ENCODE assay signal across 30 cellular contexts in the genomic region with DNA sequence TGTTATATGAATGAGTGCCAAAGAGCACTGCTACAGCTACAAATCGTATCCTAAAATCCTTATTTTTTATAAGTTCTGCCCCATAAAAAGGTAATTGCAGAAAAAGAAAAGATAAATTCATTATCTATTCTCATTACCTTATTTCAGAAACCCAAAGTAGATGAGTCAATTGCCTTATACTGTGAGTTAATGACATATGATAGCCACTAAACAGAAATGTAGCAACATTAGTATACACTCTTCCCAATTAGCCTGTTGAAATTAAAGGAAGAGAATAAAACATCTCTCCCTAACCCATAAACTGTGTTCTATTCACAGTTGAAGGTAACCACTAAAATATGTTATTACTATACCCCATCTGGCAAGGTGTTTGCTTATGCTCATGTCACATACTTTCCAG.
DNase-seq lines count a peak whose midpoint lies in the region; ATAC-seq, FAIRE-seq and TF ChIP-seq lines count a peak whose summit lies in the region.
"Had no signal": no experiment of that assay in that cellular context is flagged by ENCODE, and none has a peak within 500 bp of the region (broad histone marks: within the 10 kb centered on the region; RNA-seq: fewer than 3 reads in every experiment).

No MANE protein-coding gene starts in this region.

- H3K4me3 ChIP-seq in Loucy (ENCODE audit: low read length, poor library complexity, severe bottlenecking) = no peak overlapping the region
- H3K4me3 ChIP-seq in SU-DHL-6 (ENCODE audit: insufficient read depth, low read length, poor library complexity, severe bottlenecking) = no peak overlapping the region
- H3K4me3 ChIP-seq: coronary artery, GM23338, K562, neural progenitor cell, stomach had no signal

- H3F3A ChIP-seq in Loucy (ENCODE audit: low read depth) = no peaks in the 10 kb centered on the region
- peaks cover 48% of the 10 kb centered on the region for H3F3A ChIP-seq in SU-DHL-6 (ENCODE audit: insufficient read depth)

- peak; percentile 24 for DNase-seq in NCI-H2171 treated with DMSO at 0.1 percent for 48 hours (lab: John Stamatoyannopoulos, UW)
- DNase-seq in NCI-H2171 (lab: John Stamatoyannopoulos, UW) = no peak
- DNase-seq in nephron progenitor cell = no peak
- no peak for DNase-seq in SKM-1 (lab: John Stamatoyannopoulos, UW; ENCODE audit: unreplicated experiment)
- no peak for DNase-seq in H54 (ENCODE audit: insufficient read length, low spot score)
- DNase-seq: activated CD4-positive, alpha-beta memory T cell treated with anti-CD3 and anti-CD28 coated beads for 36 hours; anterior cingulate cortex; CD4-positive, alpha-beta memory T cell; effector CD8-positive, alpha-beta T cell; hippocampal formation; NCI-H1105 treated with DMSO at 0.1 percent for 48 hours; NCI-H524; right cardiac atrium; SK-N-SH; stimulated activated CD4-positive, alpha-beta T cell treated with anti-CD3 and anti-CD28 coated beads, Interleukin-1b, Interleukin-23, amount 100 ng/mL, for 48 hours; stomach had no signal

- H3K9me3 ChIP-seq in Loucy (ENCODE audit: insufficient read depth, low read depth, low read length) (no peaks in the 10 kb centered on the region), SU-DHL-6 (ENCODE audit: insufficient read depth, low read length) (no peaks in the 10 kb centered on the region)
- H3K9me3 ChIP-seq: SK-N-SH, stomach had no signal

- peaks cover 83% of the 10 kb centered on the region for H3K36me3 Mint-ChIP-seq in nephron progenitor cell (ENCODE audit: low read depth)

- H3K9me3 Mint-ChIP-seq in nephron progenitor cell = peaks cover 42% of the 10 kb centered on the region
- H3K9me3 Mint-ChIP-seq: activated CD4-positive, alpha-beta memory T cell treated with anti-CD3 and anti-CD28 coated beads for 36 hours; activated T-helper 1 cell treated with anti-CD3 and anti-CD28 coated beads, Interleukin-12 subunit alpha, Interleukin-12 subunit beta, Interleukin-2, Interleukin-4 antibody, amounts not matched to agents 30 ng/mL and 10 ng/mL and 1 ng/mL, durations not matched to agents 14 hours and 24 hours and 36 hours; CD4-positive, alpha-beta memory T cell; GM23338 had no signal

- TF ChIP-seq CTCF in Loucy (conservative IDR thresholded peaks at IDR 0.05; ENCODE audit: low read length) (no peak), SU-DHL-6 (IDR thresholded peaks at IDR 0.05; ENCODE audit: insufficient read depth, low read length, poor library complexity, severe bottlenecking) (no peak), nephron progenitor cell (IDR thresholded peaks at IDR 0.05) (no peak)

- no peaks in the 10 kb centered on the region; the same call in 1 of the 2 replicates for H3K36me3 ChIP-seq in Loucy (ENCODE audit: insufficient read depth, low read length)
- H3K36me3 ChIP-seq in SU-DHL-6 (ENCODE audit: low read length) = no peaks in the 10 kb centered on the region; the same call in 1 of the 2 replicates
- H3K36me3 ChIP-seq: neural progenitor cell, stomach had no signal

- no peak for FAIRE-seq in H54 (lab: Jason Lieb, UNC)
- FAIRE-seq: A204.1, GM19239, K562, urothelium cell line had no signal

- no peaks in the 10 kb centered on the region for H3K27me3 ChIP-seq in Loucy (ENCODE audit: insufficient read depth, low read length, poor library complexity, severe bottlenecking)
- no peaks in the 10 kb centered on the region for H3K27me3 ChIP-seq in SU-DHL-6 (ENCODE audit: low read length)
- H3K27me3 ChIP-seq: neural progenitor cell, stomach had no signal

- ATAC-seq in HG03108 (IDR thresholded peaks at IDR 0.05; ENCODE audit: unreplicated experiment) = no peak
- ATAC-seq: activated CD4-positive, CD25-positive, alpha-beta regulatory T cell treated with anti-CD3 and anti-CD28 coated beads, Interleukin-2, amount 50 U/mL, for 24 hours; activated naive CD4-positive, alpha-beta T cell treated with anti-CD3 and anti-CD28 coated beads, Interleukin-2, amount 50 U/mL, for 72 hours; GM23338; K562; right cardiac atrium; Right ventricle myocardium inferior had no signal

- no peak overlapping the region for H3K9ac ChIP-seq in Loucy (ENCODE audit: low read depth, low read length, poor library complexity, severe bottlenecking)
- peak overlapping the region; percentile 11; the same call in 1 of the 2 replicates for H3K9ac ChIP-seq in SU-DHL-6 (ENCODE audit: low read length)
- H3K9ac ChIP-seq: neural progenitor cell, SK-N-SH had no signal

- H3K79me2 ChIP-seq in Loucy (ENCODE audit: insufficient read depth, low read length) (peaks cover 100% of the 10 kb centered on the region), SU-DHL-6 (ENCODE audit: insufficient read depth, low read length) (peaks cover 100% of the 10 kb centered on the region)

- peaks cover 3% of the 10 kb centered on the region for H3K27me3 Mint-ChIP-seq in nephron progenitor cell (ENCODE audit: low read depth, poor library complexity)
- H3K27me3 Mint-ChIP-seq: activated CD4-positive, alpha-beta memory T cell treated with anti-CD3 and anti-CD28 coated beads for 36 hours; CD4-positive, alpha-beta memory T cell had no signal

- H4K20me1 ChIP-seq in Loucy (ENCODE audit: insufficient read depth, low read length, poor library complexity, severe bottlenecking) = peaks cover 98% of the 10 kb centered on the region
- peaks cover 26% of the 10 kb centered on the region; the same call in 1 of the 2 replicates for H4K20me1 ChIP-seq in SU-DHL-6 (ENCODE audit: low read depth, low read length)

- TF ChIP-seq POLR2A in H54 (IDR thresholded peaks at IDR 0.05; ENCODE audit: low read depth, low read length) = no peak

- H2AFZ ChIP-seq in Loucy (ENCODE audit: low read length) (no peak overlapping the region), SU-DHL-6 (ENCODE audit: low read depth, low read length, severe bottlenecking) (no peak overlapping the region)
- H2AFZ ChIP-seq: GM23338, neural progenitor cell had no signal

- H3K27ac ChIP-seq in SU-DHL-6 (ENCODE audit: low read depth, low read length) = peak overlapping the region; percentile 52; the same call in 1 of the 2 replicates
- H3K27ac ChIP-seq: coronary artery, neural progenitor cell, stomach had no signal

- H3K4me3 Mint-ChIP-seq in nephron progenitor cell = no peak overlapping the region
- H3K4me3 Mint-ChIP-seq: activated CD4-positive, alpha-beta memory T cell treated with anti-CD3 and anti-CD28 coated beads for 36 hours; activated T-helper 1 cell treated with anti-CD3 and anti-CD28 coated beads, Interleukin-12 subunit alpha, Interleukin-12 subunit beta, Interleukin-2, Interleukin-4 antibody, amounts not matched to agents 30 ng/mL and 10 ng/mL and 1 ng/mL, durations not matched to agents 14 hours and 24 hours and 36 hours; GM23338; neural progenitor cell had no signal

- peaks cover 48% of the 10 kb centered on the region for H3K4me1 ChIP-seq in Loucy (ENCODE audit: insufficient read depth, low read length, poor library complexity, severe bottlenecking)

- H3K4me2 ChIP-seq in Loucy (ENCODE audit: low read depth, low read length, poor library complexity, severe bottlenecking) = peak overlapping the region; percentile 63
- H3K4me2 ChIP-seq in SU-DHL-6 (ENCODE audit: low read depth, low read length, poor library complexity, severe bottlenecking) = peak overlapping the region; percentile 52
- H3K4me2 ChIP-seq: GM23338, neural progenitor cell, SK-N-SH had no signal

- no peaks in the 10 kb centered on the region for H3K9me2 ChIP-seq in Loucy (replicated peaks; ENCODE audit: low read depth, low read length)
- H3K9me2 ChIP-seq in SU-DHL-6 (replicated peaks; ENCODE audit: insufficient read depth, low read length) = no peaks in the 10 kb centered on the region
- H3K9me2 ChIP-seq: SK-N-SH had no signal

- H3K4me1 Mint-ChIP-seq in nephron progenitor cell = peaks cover 22% of the 10 kb centered on the region

- H3K27ac Mint-ChIP-seq in nephron progenitor cell = peak overlapping the region; percentile 27
- H3K27ac Mint-ChIP-seq: activated CD4-positive, alpha-beta memory T cell treated with anti-CD3 and anti-CD28 coated beads for 36 hours; activated naive CD4-positive, alpha-beta T cell treated with anti-CD3 and anti-CD28 coated beads, Interleukin-2, amount 50 U/mL, for 72 hours; activated T-helper 1 cell treated with anti-CD3 and anti-CD28 coated beads, Interleukin-12 subunit alpha, Interleukin-12 subunit beta, Interleukin-2, Interleukin-4 antibody, amounts not matched to agents 30 ng/mL and 10 ng/mL and 1 ng/mL, durations not matched to agents 14 hours and 24 hours and 36 hours; GM23338; neural progenitor cell had no signal
